In genomic region chr3:117622130-117622841, GRCh38 we compare ENCODE assay signal across 12 cellular contexts.
DNase-seq lines count a peak whose midpoint lies in the region; ATAC-seq and TF ChIP-seq lines count a peak whose summit lies in the region.
"Had no signal": no experiment of that assay in that cellular context is flagged by ENCODE, and none has a peak within 500 bp of the region (broad histone marks: within the 10 kb centered on the region; RNA-seq: fewer than 3 reads in every experiment).

No MANE protein-coding gene starts in this region.

- no peak overlapping the region for H3K27ac Mint-ChIP-seq in activated CD8-positive, alpha-beta T cell treated with anti-CD3 and anti-CD28 coated beads for 36 hours
- no peak overlapping the region for H3K27ac Mint-ChIP-seq in natural killer cell
- H3K27ac Mint-ChIP-seq: activated CD4-positive, alpha-beta T cell treated with anti-CD3 and anti-CD28 coated beads for 36 hours had no signal

- no peaks in the 10 kb centered on the region for H3K4me1 Mint-ChIP-seq in activated CD8-positive, alpha-beta T cell treated with anti-CD3 and anti-CD28 coated beads for 36 hours (ENCODE audit: low read depth)
- no peaks in the 10 kb centered on the region for H3K4me1 Mint-ChIP-seq in natural killer cell
- H3K4me1 Mint-ChIP-seq: activated CD4-positive, alpha-beta T cell treated with anti-CD3 and anti-CD28 coated beads for 36 hours had no signal

- CTCF ChIA-PET in activated CD8-positive, alpha-beta T cell treated with anti-CD3 and anti-CD28 coated beads for 36 hours (lab: Charles Lee) = no interaction called here

- no peak for TF ChIP-seq CTCF in activated CD8-positive, alpha-beta T cell treated with anti-CD3 and anti-CD28 coated beads for 36 hours (IDR thresholded peaks at IDR 0.05)
- no peak for TF ChIP-seq CTCF in natural killer cell (IDR thresholded peaks at IDR 0.05)

- H3K4me3 Mint-ChIP-seq in activated CD8-positive, alpha-beta T cell treated with anti-CD3 and anti-CD28 coated beads for 36 hours = no peak overlapping the region
- H3K4me3 Mint-ChIP-seq in natural killer cell = no peak overlapping the region
- H3K4me3 Mint-ChIP-seq: activated CD4-positive, alpha-beta T cell treated with anti-CD3 and anti-CD28 coated beads for 36 hours had no signal

- H3K27me3 Mint-ChIP-seq in activated CD8-positive, alpha-beta T cell treated with anti-CD3 and anti-CD28 coated beads for 36 hours = no peaks in the 10 kb centered on the region
- no peaks in the 10 kb centered on the region for H3K27me3 Mint-ChIP-seq in natural killer cell (ENCODE audit: low read depth in 2 of 2)
- H3K27me3 Mint-ChIP-seq: activated CD4-positive, alpha-beta T cell treated with anti-CD3 and anti-CD28 coated beads for 36 hours had no signal

- peaks cover 1% of the 10 kb centered on the region for H3K9me3 Mint-ChIP-seq in activated CD8-positive, alpha-beta T cell treated with anti-CD3 and anti-CD28 coated beads for 36 hours
- H3K9me3 Mint-ChIP-seq in natural killer cell = peaks cover 6 to 7% of the 10 kb centered on the region in 2 donors

- intact Hi-C loops in activated CD8-positive, alpha-beta T cell treated with anti-CD3 and anti-CD28 coated beads for 36 hours (cut with micrococcal nuclease) = no loop called here
- intact Hi-C loops in natural killer cell (cut with micrococcal nuclease) = no loop called here

- DNase-seq in DMS79 treated with DMSO at 0.1 percent for 48 hours (lab: John Stamatoyannopoulos, UW) (peak; percentile 78), NCI-H187 treated with DMSO at 0.1 percent for 48 hours (lab: John Stamatoyannopoulos, UW) (peak; percentile 50), non-pigmented ciliary epithelial cell (ENCODE audit: low read depth) (peak; percentile 30), Ammon's horn (ENCODE audit: low spot score) (no peak), natural killer cell (no peak), ureter (ENCODE audit: low spot score) (no peak)
- DNase-seq in activated CD8-positive, alpha-beta T cell treated with anti-CD3 and anti-CD28 coated beads for 36 hours = no peak
- DNase-seq: activated CD4-positive, alpha-beta T cell treated with anti-CD3 and anti-CD28 coated beads for 36 hours; activated naive CD4-positive, alpha-beta T cell treated with Interleukin-2 at 50 U/mL for 16 hours; effector memory CD4-positive, alpha-beta T cell; NCI-H2107 had no signal

- H3K36me3 Mint-ChIP-seq in activated CD8-positive, alpha-beta T cell treated with anti-CD3 and anti-CD28 coated beads for 36 hours (ENCODE audit: low read depth) = no peaks in the 10 kb centered on the region
- no peaks in the 10 kb centered on the region for H3K36me3 Mint-ChIP-seq in natural killer cell

- POLR2A ChIA-PET in activated CD8-positive, alpha-beta T cell treated with anti-CD3 and anti-CD28 coated beads for 36 hours (lab: Charles Lee) = no interaction called here

- ATAC-seq in esophagus mucosa = peak; percentile 93
- no peak for ATAC-seq in activated CD8-positive, alpha-beta T cell treated with anti-CD3 and anti-CD28 coated beads for 36 hours
- no peak for ATAC-seq in natural killer cell
- ATAC-seq: activated CD4-positive, alpha-beta T cell treated with anti-CD3 and anti-CD28 coated beads for 36 hours had no signal

Comparison
In these comparisons a context has a peak if more than half of its experiments do, and no peak if none do; other contexts are left out.
1. DNase-seq: peak in DMS79 treated with DMSO at 0.1 percent for 48 hours (single experiment), NCI-H187 treated with DMSO at 0.1 percent for 48 hours (single experiment) and non-pigmented ciliary epithelial cell (single experiment); none in activated CD8-positive, alpha-beta T cell treated with anti-CD3 and anti-CD28 coated beads for 36 hours (single experiment), Ammon's horn (single experiment), natural killer cell (single experiment) and ureter (single experiment).